ENCODE assay signal across 1 cellular context in the genomic region with DNA sequence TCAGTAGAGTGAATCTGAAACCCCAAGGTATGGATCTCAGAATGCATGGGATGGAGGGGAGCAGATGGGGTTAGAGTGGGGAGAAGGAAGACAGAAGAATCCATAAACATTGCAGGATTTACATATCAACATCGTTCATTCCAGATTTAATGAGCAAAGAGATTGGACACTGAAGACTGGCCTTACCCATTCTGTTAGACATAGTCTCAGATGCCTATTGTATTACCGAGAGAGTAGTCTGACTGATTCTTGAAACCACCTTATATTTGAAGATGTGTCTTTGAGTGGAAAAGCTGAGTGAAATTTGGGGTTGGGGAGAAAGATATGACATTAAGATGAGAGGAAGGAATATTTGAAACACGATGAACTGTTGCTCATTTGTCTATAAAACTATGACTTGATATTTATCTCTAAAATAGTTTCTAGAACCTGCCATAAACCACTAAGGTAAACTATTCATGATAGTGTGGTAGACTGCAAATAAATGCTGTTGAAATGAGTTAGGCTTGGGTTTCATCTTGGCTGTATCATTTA.
TF ChIP-seq lines count a peak whose summit lies in the region.

No MANE protein-coding gene starts in this region.

TF ChIP-seq in GM12878, 131 proteins besides CTCF, POLR2A, EP300 and RAD21 (continues in another document):
- TF ChIP-seq, protein P1, sequence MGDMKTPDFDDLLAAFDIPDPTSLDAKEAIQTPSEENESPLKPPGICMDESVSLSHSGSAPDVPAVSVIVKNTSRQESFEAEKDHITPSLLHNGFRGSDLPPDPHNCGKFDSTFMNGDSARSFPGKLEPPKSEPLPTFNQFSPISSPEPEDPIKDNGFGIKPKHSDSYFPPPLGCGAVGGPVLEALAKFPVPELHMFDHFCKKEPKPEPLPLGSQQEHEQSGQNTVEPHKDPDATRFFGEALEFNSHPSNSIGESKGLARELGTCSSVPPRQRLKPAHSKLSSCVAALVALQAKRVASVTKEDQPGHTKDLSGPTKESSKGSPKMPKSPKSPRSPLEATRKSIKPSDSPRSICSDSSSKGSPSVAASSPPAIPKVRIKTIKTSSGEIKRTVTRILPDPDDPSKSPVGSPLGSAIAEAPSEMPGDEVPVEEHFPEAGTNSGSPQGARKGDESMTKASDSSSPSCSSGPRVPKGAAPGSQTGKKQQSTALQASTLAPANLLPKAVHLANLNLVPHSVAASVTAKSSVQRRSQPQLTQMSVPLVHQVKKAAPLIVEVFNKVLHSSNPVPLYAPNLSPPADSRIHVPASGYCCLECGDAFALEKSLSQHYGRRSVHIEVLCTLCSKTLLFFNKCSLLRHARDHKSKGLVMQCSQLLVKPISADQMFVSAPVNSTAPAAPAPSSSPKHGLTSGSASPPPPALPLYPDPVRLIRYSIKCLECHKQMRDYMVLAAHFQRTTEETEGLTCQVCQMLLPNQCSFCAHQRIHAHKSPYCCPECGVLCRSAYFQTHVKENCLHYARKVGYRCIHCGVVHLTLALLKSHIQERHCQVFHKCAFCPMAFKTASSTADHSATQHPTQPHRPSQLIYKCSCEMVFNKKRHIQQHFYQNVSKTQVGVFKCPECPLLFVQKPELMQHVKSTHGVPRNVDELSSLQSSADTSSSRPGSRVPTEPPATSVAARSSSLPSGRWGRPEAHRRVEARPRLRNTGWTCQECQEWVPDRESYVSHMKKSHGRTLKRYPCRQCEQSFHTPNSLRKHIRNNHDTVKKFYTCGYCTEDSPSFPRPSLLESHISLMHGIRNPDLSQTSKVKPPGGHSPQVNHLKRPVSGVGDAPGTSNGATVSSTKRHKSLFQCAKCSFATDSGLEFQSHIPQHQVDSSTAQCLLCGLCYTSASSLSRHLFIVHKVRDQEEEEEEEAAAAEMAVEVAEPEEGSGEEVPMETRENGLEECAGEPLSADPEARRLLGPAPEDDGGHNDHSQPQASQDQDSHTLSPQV (IDR thresholded peaks at IDR 0.05), result no peak
- TF ChIP-seq, protein P2, sequence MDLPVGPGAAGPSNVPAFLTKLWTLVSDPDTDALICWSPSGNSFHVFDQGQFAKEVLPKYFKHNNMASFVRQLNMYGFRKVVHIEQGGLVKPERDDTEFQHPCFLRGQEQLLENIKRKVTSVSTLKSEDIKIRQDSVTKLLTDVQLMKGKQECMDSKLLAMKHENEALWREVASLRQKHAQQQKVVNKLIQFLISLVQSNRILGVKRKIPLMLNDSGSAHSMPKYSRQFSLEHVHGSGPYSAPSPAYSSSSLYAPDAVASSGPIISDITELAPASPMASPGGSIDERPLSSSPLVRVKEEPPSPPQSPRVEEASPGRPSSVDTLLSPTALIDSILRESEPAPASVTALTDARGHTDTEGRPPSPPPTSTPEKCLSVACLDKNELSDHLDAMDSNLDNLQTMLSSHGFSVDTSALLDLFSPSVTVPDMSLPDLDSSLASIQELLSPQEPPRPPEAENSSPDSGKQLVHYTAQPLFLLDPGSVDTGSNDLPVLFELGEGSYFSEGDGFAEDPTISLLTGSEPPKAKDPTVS (IDR thresholded peaks at IDR 0.05; ENCODE audit: low read depth, low read length), result no peak
- peak; percentile 58; the same call in 1 of the 2 replicates for TF ChIP-seq PAX5 (IDR thresholded peaks at IDR 0.05; ENCODE audit: borderline replicate concordance, low read depth, low read length)
- TF ChIP-seq SUZ12 (IDR thresholded peaks at IDR 0.05; ENCODE audit: unreplicated experiment), result no peak
- no peak for TF ChIP-seq ZZZ3 (IDR thresholded peaks at IDR 0.05; ENCODE audit: control insufficient read depth, insufficient read length, low read depth)
- no peak for TF ChIP-seq TCF12 (IDR thresholded peaks at IDR 0.05; ENCODE audit: low read depth, low read length)
- TF ChIP-seq, protein P3, sequence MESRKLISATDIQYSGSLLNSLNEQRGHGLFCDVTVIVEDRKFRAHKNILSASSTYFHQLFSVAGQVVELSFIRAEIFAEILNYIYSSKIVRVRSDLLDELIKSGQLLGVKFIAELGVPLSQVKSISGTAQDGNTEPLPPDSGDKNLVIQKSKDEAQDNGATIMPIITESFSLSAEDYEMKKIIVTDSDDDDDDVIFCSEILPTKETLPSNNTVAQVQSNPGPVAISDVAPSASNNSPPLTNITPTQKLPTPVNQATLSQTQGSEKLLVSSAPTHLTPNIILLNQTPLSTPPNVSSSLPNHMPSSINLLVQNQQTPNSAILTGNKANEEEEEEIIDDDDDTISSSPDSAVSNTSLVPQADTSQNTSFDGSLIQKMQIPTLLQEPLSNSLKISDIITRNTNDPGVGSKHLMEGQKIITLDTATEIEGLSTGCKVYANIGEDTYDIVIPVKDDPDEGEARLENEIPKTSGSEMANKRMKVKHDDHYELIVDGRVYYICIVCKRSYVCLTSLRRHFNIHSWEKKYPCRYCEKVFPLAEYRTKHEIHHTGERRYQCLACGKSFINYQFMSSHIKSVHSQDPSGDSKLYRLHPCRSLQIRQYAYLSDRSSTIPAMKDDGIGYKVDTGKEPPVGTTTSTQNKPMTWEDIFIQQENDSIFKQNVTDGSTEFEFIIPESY (IDR thresholded peaks at IDR 0.05), result no peak
- TF ChIP-seq, protein P4, sequence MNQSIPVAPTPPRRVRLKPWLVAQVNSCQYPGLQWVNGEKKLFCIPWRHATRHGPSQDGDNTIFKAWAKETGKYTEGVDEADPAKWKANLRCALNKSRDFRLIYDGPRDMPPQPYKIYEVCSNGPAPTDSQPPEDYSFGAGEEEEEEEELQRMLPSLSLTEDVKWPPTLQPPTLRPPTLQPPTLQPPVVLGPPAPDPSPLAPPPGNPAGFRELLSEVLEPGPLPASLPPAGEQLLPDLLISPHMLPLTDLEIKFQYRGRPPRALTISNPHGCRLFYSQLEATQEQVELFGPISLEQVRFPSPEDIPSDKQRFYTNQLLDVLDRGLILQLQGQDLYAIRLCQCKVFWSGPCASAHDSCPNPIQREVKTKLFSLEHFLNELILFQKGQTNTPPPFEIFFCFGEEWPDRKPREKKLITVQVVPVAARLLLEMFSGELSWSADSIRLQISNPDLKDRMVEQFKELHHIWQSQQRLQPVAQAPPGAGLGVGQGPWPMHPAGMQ (IDR thresholded peaks at IDR 0.05; ENCODE audit: borderline replicate concordance), result no peak
- no peak for TF ChIP-seq KLF5 (IDR thresholded peaks at IDR 0.05; ENCODE audit: partially characterized antibody)
- no peak for TF ChIP-seq ETV6 (conservative IDR thresholded peaks at IDR 0.05 in 1 of 2, IDR thresholded peaks at IDR 0.05 in 1 of 2; ENCODE audit: borderline replicate concordance in 1 of 2, low read depth in 1 of 2)
- TF ChIP-seq NR2F1 (conservative IDR thresholded peaks at IDR 0.05), result no peak
- TF ChIP-seq, protein P5, sequence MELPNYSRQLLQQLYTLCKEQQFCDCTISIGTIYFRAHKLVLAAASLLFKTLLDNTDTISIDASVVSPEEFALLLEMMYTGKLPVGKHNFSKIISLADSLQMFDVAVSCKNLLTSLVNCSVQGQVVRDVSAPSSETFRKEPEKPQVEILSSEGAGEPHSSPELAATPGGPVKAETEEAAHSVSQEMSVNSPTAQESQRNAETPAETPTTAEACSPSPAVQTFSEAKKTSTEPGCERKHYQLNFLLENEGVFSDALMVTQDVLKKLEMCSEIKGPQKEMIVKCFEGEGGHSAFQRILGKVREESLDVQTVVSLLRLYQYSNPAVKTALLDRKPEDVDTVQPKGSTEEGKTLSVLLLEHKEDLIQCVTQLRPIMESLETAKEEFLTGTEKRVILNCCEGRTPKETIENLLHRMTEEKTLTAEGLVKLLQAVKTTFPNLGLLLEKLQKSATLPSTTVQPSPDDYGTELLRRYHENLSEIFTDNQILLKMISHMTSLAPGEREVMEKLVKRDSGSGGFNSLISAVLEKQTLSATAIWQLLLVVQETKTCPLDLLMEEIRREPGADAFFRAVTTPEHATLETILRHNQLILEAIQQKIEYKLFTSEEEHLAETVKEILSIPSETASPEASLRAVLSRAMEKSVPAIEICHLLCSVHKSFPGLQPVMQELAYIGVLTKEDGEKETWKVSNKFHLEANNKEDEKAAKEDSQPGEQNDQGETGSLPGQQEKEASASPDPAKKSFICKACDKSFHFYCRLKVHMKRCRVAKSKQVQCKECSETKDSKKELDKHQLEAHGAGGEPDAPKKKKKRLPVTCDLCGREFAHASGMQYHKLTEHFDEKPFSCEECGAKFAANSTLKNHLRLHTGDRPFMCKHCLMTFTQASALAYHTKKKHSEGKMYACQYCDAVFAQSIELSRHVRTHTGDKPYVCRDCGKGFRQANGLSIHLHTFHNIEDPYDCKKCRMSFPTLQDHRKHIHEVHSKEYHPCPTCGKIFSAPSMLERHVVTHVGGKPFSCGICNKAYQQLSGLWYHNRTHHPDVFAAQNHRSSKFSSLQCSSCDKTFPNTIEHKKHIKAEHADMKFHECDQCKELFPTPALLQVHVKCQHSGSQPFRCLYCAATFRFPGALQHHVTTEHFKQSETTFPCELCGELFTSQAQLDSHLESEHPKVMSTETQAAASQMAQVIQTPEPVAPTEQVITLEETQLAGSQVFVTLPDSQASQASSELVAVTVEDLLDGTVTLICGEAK (IDR thresholded peaks at IDR 0.05; ENCODE audit: borderline replicate concordance), result no peak
- no peak for TF ChIP-seq BHLHE40 (IDR thresholded peaks at IDR 0.05; ENCODE audit: borderline replicate concordance in 1 of 2, low read depth in 2 of 2, low read length in 1 of 2)
- no peak for TF ChIP-seq SMARCA5 (IDR thresholded peaks at IDR 0.05)
- no peak for TF ChIP-seq RELA (IDR thresholded peaks at IDR 0.05; ENCODE audit: borderline replicate concordance, partially characterized antibody)
- no peak for TF ChIP-seq DPF2 (IDR thresholded peaks at IDR 0.05)
- peak; percentile 40; the same call in 1 of the 2 replicates for TF ChIP-seq BCL11A (IDR thresholded peaks at IDR 0.05; ENCODE audit: low read depth, low read length)
- no peak for TF ChIP-seq RAD51 (IDR thresholded peaks at IDR 0.05)
- TF ChIP-seq RB1 (IDR thresholded peaks at IDR 0.05; ENCODE audit: borderline replicate concordance), result no peak
- no peak for TF ChIP-seq NR2C2 (IDR thresholded peaks at IDR 0.05; ENCODE audit: borderline replicate concordance, control insufficient read depth, insufficient read length, low read depth)
- TF ChIP-seq SMC3 (IDR thresholded peaks at IDR 0.05; ENCODE audit: borderline replicate concordance, low read length), result no peak
- no peak for TF ChIP-seq TCF3 (IDR thresholded peaks at IDR 0.05; ENCODE audit: borderline replicate concordance, insufficient read depth, low read depth, low read length)
- TF ChIP-seq SREBF1 (IDR thresholded peaks at IDR 0.05; ENCODE audit: low read length), result no peak
- TF ChIP-seq YY1 (IDR thresholded peaks at IDR 0.05; ENCODE audit: low read depth, low read length), result no peak
- TF ChIP-seq CHD4 (IDR thresholded peaks at IDR 0.05), result no peak
- TF ChIP-seq FOXM1 (IDR thresholded peaks at IDR 0.05; ENCODE audit: low read depth, low read length), result no peak
- TF ChIP-seq STAT1 (conservative IDR thresholded peaks at IDR 0.05), result no peak
- no peak for TF ChIP-seq FOXK2 (IDR thresholded peaks at IDR 0.05)
- peak; percentile 67 for TF ChIP-seq POLR2AphosphoS2 (IDR thresholded peaks at IDR 0.05; ENCODE audit: low read depth, low read length)
- TF ChIP-seq RFX5 (IDR thresholded peaks at IDR 0.05; ENCODE audit: low read depth, low read length), result no peak
- no peak for TF ChIP-seq IKZF1 (conservative IDR thresholded peaks at IDR 0.05)
- TF ChIP-seq TARDBP (IDR thresholded peaks at IDR 0.05; ENCODE audit: borderline replicate concordance), result no peak
- TF ChIP-seq CBX3 (IDR thresholded peaks at IDR 0.05; ENCODE audit: borderline replicate concordance, low read depth), result no peak
- no peak for TF ChIP-seq MEF2A (IDR thresholded peaks at IDR 0.05; ENCODE audit: insufficient read depth, low read depth, low read length)
- no peak for TF ChIP-seq EED (IDR thresholded peaks at IDR 0.05; ENCODE audit: low read depth)
- TF ChIP-seq, protein P6, sequence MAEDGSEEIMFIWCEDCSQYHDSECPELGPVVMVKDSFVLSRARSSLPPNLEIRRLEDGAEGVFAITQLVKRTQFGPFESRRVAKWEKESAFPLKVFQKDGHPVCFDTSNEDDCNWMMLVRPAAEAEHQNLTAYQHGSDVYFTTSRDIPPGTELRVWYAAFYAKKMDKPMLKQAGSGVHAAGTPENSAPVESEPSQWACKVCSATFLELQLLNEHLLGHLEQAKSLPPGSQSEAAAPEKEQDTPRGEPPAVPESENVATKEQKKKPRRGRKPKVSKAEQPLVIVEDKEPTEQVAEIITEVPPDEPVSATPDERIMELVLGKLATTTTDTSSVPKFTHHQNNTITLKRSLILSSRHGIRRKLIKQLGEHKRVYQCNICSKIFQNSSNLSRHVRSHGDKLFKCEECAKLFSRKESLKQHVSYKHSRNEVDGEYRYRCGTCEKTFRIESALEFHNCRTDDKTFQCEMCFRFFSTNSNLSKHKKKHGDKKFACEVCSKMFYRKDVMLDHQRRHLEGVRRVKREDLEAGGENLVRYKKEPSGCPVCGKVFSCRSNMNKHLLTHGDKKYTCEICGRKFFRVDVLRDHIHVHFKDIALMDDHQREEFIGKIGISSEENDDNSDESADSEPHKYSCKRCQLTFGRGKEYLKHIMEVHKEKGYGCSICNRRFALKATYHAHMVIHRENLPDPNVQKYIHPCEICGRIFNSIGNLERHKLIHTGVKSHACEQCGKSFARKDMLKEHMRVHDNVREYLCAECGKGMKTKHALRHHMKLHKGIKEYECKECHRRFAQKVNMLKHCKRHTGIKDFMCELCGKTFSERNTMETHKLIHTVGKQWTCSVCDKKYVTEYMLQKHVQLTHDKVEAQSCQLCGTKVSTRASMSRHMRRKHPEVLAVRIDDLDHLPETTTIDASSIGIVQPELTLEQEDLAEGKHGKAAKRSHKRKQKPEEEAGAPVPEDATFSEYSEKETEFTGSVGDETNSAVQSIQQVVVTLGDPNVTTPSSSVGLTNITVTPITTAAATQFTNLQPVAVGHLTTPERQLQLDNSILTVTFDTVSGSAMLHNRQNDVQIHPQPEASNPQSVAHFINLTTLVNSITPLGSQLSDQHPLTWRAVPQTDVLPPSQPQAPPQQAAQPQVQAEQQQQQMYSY (CRISPR knock-in tag; IDR thresholded peaks at IDR 0.05), result no peak
- no peak for TF ChIP-seq HDAC2 (IDR thresholded peaks at IDR 0.05)
- TF ChIP-seq POLR2AphosphoS5 (IDR thresholded peaks at IDR 0.05; ENCODE audit: low read length), result peak; percentile 72; the same call in 1 of the 2 replicates
- TF ChIP-seq NBN (IDR thresholded peaks at IDR 0.05), result no peak
- TF ChIP-seq, protein P7, sequence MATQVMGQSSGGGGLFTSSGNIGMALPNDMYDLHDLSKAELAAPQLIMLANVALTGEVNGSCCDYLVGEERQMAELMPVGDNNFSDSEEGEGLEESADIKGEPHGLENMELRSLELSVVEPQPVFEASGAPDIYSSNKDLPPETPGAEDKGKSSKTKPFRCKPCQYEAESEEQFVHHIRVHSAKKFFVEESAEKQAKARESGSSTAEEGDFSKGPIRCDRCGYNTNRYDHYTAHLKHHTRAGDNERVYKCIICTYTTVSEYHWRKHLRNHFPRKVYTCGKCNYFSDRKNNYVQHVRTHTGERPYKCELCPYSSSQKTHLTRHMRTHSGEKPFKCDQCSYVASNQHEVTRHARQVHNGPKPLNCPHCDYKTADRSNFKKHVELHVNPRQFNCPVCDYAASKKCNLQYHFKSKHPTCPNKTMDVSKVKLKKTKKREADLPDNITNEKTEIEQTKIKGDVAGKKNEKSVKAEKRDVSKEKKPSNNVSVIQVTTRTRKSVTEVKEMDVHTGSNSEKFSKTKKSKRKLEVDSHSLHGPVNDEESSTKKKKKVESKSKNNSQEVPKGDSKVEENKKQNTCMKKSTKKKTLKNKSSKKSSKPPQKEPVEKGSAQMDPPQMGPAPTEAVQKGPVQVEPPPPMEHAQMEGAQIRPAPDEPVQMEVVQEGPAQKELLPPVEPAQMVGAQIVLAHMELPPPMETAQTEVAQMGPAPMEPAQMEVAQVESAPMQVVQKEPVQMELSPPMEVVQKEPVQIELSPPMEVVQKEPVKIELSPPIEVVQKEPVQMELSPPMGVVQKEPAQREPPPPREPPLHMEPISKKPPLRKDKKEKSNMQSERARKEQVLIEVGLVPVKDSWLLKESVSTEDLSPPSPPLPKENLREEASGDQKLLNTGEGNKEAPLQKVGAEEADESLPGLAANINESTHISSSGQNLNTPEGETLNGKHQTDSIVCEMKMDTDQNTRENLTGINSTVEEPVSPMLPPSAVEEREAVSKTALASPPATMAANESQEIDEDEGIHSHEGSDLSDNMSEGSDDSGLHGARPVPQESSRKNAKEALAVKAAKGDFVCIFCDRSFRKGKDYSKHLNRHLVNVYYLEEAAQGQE (IDR thresholded peaks at IDR 0.05; ENCODE audit: low read depth, low read length), result no peak
